21 cellular contexts compared by ENCODE assay signal in genomic region chr7:128876127-128876526, GRCh38. TPM values are rescaled to one million over a fixed set of nuclear protein-coding genes. Genes with fewer than 3 reads are reported as not detected.
"Had no signal": no experiment of that assay in that cellular context is flagged by ENCODE, and none has a peak within 500 bp of the region (broad histone marks: within the 10 kb centered on the region; RNA-seq: fewer than 3 reads in every experiment).

No MANE protein-coding gene starts in this region.

- H3K27ac Mint-ChIP-seq: activated naive CD4-positive, alpha-beta T cell treated with anti-CD3 and anti-CD28 coated beads, Interleukin-2, amount 50 U/mL, for 72 hours; activated T-cell treated with anti-CD3 and anti-CD28 coated beads, Interleukin-2, amount 50 U/mL, for 24 hours; activated T-helper 17 cell treated with anti-CD3 and anti-CD28 coated beads, Interleukin-2, amount 50 U/mL, for 72 hours; natural killer cell treated with Interleukin-12 subunit alpha and Interleukin-12 subunit beta and Interleukin-15 and Interleukin-18, amount 100 ng/mL, for 72 hours; stimulated activated naive B cell treated with anti-CD40 and anti-IgM and Interleukin-4, amounts not matched to agents 10 μg/mL and 1 μg/mL and 100 μg/mL, for 72 hours; type B pancreatic cell had no signal

- H3K4me3 ChIP-seq: heart right ventricle, left lung, lung, right lobe of liver, SJSA1, smooth muscle cell had no signal

- DNase-seq: activated CD8-positive, alpha-beta memory T cell treated with anti-CD3 and anti-CD28 coated beads for 24 hours; activated CD8-positive, alpha-beta memory T cell treated with anti-CD3 and anti-CD28 coated beads, Interleukin-2, amount 50 U/mL, for 4 hours; activated T-cell treated with anti-CD3 and anti-CD28 coated beads, Interleukin-2, amount 50 U/mL, for 24 hours; effector memory CD8-positive, alpha-beta T cell; heart right ventricle; left lung; stimulated activated CD4-positive, alpha-beta T cell treated with anti-CD3 and anti-CD28 coated beads, Interleukin-2, amount 100 ng/mL, for 48 hours; stimulated activated CD8-positive, alpha-beta memory T cell treated with anti-CD3 and anti-CD28 coated beads, Interleukin-4, amount 100 ng/mL, for 48 hours; stimulated activated naive B cell treated with anti-CD40 and anti-IgM and Interleukin-4, amounts not matched to agents 10 μg/mL and 1 μg/mL and 100 μg/mL, for 72 hours; T-helper 9 cell had no signal

- H3K9ac ChIP-seq: parathyroid adenoma had no signal

- H3K27ac ChIP-seq: heart right ventricle, left lung, parathyroid adenoma, right lobe of liver, SJSA1 had no signal

- H3K4me1 ChIP-seq: left lung, right lobe of liver, SJSA1 had no signal

- H3K27me3 ChIP-seq: heart right ventricle, right lobe of liver, SJSA1 had no signal

- H3K36me3 Mint-ChIP-seq: activated naive CD4-positive, alpha-beta T cell treated with anti-CD3 and anti-CD28 coated beads, Interleukin-2, amount 50 U/mL, for 72 hours; natural killer cell treated with Interleukin-12 subunit alpha and Interleukin-12 subunit beta and Interleukin-15 and Interleukin-18, amount 100 ng/mL, for 72 hours; stimulated activated naive B cell treated with anti-CD40 and anti-IgM and Interleukin-4, amounts not matched to agents 10 μg/mL and 1 μg/mL and 100 μg/mL, for 72 hours; type B pancreatic cell had no signal

- H2AFZ ChIP-seq: parathyroid adenoma had no signal

- ATAC-seq: activated naive CD4-positive, alpha-beta T cell treated with anti-CD3 and anti-CD28 coated beads, Interleukin-2, amount 50 U/mL, for 72 hours; activated T-helper 17 cell treated with anti-CD3 and anti-CD28 coated beads, Interleukin-2, amount 50 U/mL, for 72 hours; effector memory CD8-positive, alpha-beta T cell; heart right ventricle; left lung; natural killer cell treated with Interleukin-12 subunit alpha and Interleukin-12 subunit beta and Interleukin-15 and Interleukin-18, amount 100 ng/mL, for 72 hours; right lobe of liver; stimulated activated naive B cell treated with anti-CD40 and anti-IgM and Interleukin-4, amounts not matched to agents 10 μg/mL and 1 μg/mL and 100 μg/mL, for 72 hours had no signal

- H3K27me3 Mint-ChIP-seq: activated T-cell treated with anti-CD3 and anti-CD28 coated beads, Interleukin-2, amount 50 U/mL, for 24 hours; activated T-helper 17 cell treated with anti-CD3 and anti-CD28 coated beads, Interleukin-2, amount 50 U/mL, for 72 hours; natural killer cell treated with Interleukin-12 subunit alpha and Interleukin-12 subunit beta and Interleukin-15 and Interleukin-18, amount 100 ng/mL, for 72 hours had no signal

- H3K4me3 Mint-ChIP-seq: activated T-cell treated with anti-CD3 and anti-CD28 coated beads, Interleukin-2, amount 50 U/mL, for 24 hours; activated T-helper 17 cell treated with anti-CD3 and anti-CD28 coated beads, Interleukin-2, amount 50 U/mL, for 72 hours; effector memory CD8-positive, alpha-beta T cell; natural killer cell treated with Interleukin-12 subunit alpha and Interleukin-12 subunit beta and Interleukin-15 and Interleukin-18, amount 100 ng/mL, for 72 hours; stimulated activated naive B cell treated with anti-CD40 and anti-IgM and Interleukin-4, amounts not matched to agents 10 μg/mL and 1 μg/mL and 100 μg/mL, for 72 hours; type B pancreatic cell had no signal

- H3K36me3 ChIP-seq: heart right ventricle, left lung, right lobe of liver, SJSA1 had no signal

- H3K4me2 ChIP-seq: smooth muscle cell had no signal

- H3K4me1 Mint-ChIP-seq: activated T-helper 17 cell treated with anti-CD3 and anti-CD28 coated beads, Interleukin-2, amount 50 U/mL, for 72 hours; stimulated activated naive B cell treated with anti-CD40 and anti-IgM and Interleukin-4, amounts not matched to agents 10 μg/mL and 1 μg/mL and 100 μg/mL, for 72 hours had no signal

- H3K9me3 ChIP-seq: heart right ventricle, left lung, right lobe of liver, SJSA1 had no signal

- H3K9me3 Mint-ChIP-seq: activated naive CD4-positive, alpha-beta T cell treated with anti-CD3 and anti-CD28 coated beads, Interleukin-2, amount 50 U/mL, for 72 hours; activated T-cell treated with anti-CD3 and anti-CD28 coated beads, Interleukin-2, amount 50 U/mL, for 24 hours; activated T-helper 17 cell treated with anti-CD3 and anti-CD28 coated beads, Interleukin-2, amount 50 U/mL, for 72 hours; effector memory CD8-positive, alpha-beta T cell; natural killer cell treated with Interleukin-12 subunit alpha and Interleukin-12 subunit beta and Interleukin-15 and Interleukin-18, amount 100 ng/mL, for 72 hours; stimulated activated naive B cell treated with anti-CD40 and anti-IgM and Interleukin-4, amounts not matched to agents 10 μg/mL and 1 μg/mL and 100 μg/mL, for 72 hours; type B pancreatic cell had no signal

- FAIRE-seq: endothelial cell of umbilical vein had no signal

- H3K79me2 ChIP-seq: parathyroid adenoma had no signal

RNA-seq across cellular contexts. Expression of gene KCP, which starts 34.4 kb away (rescaled TPM):
- total RNA-seq: dermis microvascular lymphatic vessel endothelial cell, endothelial cell of umbilical vein, SJSA1 had no signal
- polyA plus RNA-seq: endothelial cell of umbilical vein had no signal

RNA-seq across cellular contexts. Expression of gene FLNC, which starts 45.9 kb away (rescaled TPM):
- total RNA-seq: natural killer cell treated with Interleukin-12 subunit alpha and Interleukin-12 subunit beta and Interleukin-15 and Interleukin-18, amount 100 ng/mL, for 72 hours had no signal
